25 cellular contexts compared by ENCODE assay signal in the genomic region with DNA sequence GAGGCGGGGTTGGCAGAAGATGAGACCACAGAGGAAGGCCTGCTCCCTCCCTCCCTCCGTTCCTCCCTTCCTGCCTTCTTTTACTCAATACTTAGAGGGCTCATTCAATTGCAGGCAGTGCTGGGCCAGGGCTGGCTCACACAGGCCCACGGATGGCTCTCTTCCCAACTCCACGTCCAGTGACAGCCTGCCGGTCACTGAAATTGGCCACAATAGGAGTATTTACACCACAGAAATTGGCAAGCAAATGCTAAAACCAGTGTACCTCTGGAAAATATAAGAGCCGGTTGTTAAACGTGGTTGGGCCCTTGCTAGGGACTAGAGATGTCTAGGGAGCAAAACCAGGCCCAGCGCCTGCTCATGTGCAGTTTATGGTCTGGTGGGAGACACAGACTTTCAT.
DNase-seq lines count a peak whose midpoint lies in the region; ATAC-seq, FAIRE-seq and TF ChIP-seq lines count a peak whose summit lies in the region.
"Had no signal": no experiment of that assay in that cellular context is flagged by ENCODE, and none has a peak within 500 bp of the region (broad histone marks: within the 10 kb centered on the region; RNA-seq: fewer than 3 reads in every experiment).

No MANE protein-coding gene starts in this region.

- no peaks in the 10 kb centered on the region for H3K9me3 ChIP-seq in HepG2 (ENCODE audit: low read length)
- no peaks in the 10 kb centered on the region for H3K9me3 ChIP-seq in right lobe of liver
- H3K9me3 ChIP-seq: BLaER1, SJSA1 had no signal

- POLR2A ChIA-PET in HepG2 (lab: Yijun Ruan, JAX): no interaction called here

- TF ChIP-seq POLR2A in HepG2 (IDR thresholded peaks at IDR 0.05; ENCODE audit: insufficient read depth in 1 of 2, low read depth in 2 of 2, low read length in 2 of 2) (no peak), right lobe of liver (IDR thresholded peaks at IDR 0.05) (no peak)

- ATAC-seq in HepG2 (peak; percentile 15; the same call in 2 of the 3 replicates), right lobe of liver (no peak), left ventricle myocardium superior (peak; percentile 73), GM21515 (IDR thresholded peaks at IDR 0.05; ENCODE audit: unreplicated experiment) (no peak)
- ATAC-seq: GM23338, HCT116, PC-3 had no signal

- 31% methylated on average over 8 of the region's 8 CpGs for WGBS in HepG2 (ENCODE audit: low lambda C conversion rate)
- WGBS in right lobe of liver (ENCODE audit: insufficient coverage, low coverage, low lambda C conversion rate, missing lambda C conversion rate): 73% methylated on average over 6 of the region's 8 CpGs

- no peaks in the 10 kb centered on the region for H3K79me2 ChIP-seq in HepG2 (ENCODE audit: insufficient read depth, low read length)

- TF ChIP-seq CTCF in HepG2 (CRISPR knock-in tag; IDR thresholded peaks at IDR 0.05) (no peak), right lobe of liver (IDR thresholded peaks at IDR 0.05) (no peak), mesothelial cell of epicardium (IDR thresholded peaks at IDR 0.05; ENCODE audit: unreplicated experiment) (no peak)

- H3K36me3 ChIP-seq in HepG2 (replicated peaks in 1 of 2; ENCODE audit: control insufficient read depth in 1 of 2, insufficient read depth in 2 of 2, low read length in 2 of 2) (no peaks in the 10 kb centered on the region), right lobe of liver (no peaks in the 10 kb centered on the region), H7 (replicated peaks; ENCODE audit: control insufficient read depth, insufficient read depth, low read length) (no peaks in the 10 kb centered on the region)
- H3K36me3 ChIP-seq: BLaER1, SJSA1 had no signal

- BruUV-seq in HepG2 (replicated peaks; lab: Mats Ljungman, UMichigan): no TSS peak

- intact Hi-C loops in HepG2 (cut with micrococcal nuclease; ENCODE audit: unreplicated experiment) (no loop called here), right lobe of liver (cut with DNase I) (no loop called here), left ventricle myocardium superior (cut with micrococcal nuclease) (no loop called here)

- H3K4me1 Mint-ChIP-seq in mesothelial cell of epicardium: peaks cover 17% of the 10 kb centered on the region
- H3K4me1 Mint-ChIP-seq: CD4-positive, CD25-positive, alpha-beta regulatory T cell had no signal

- 0 out of 2 replicates have a peak, but pooled peaks cover 2% of the 10 kb centered on the region for H4K20me1 ChIP-seq in HepG2 (ENCODE audit: insufficient read depth, low read length)
- H4K20me1 ChIP-seq: BLaER1 had no signal

- in situ Hi-C loops in HepG2 (cut with HindIII; ENCODE audit: extremely low pct_ligation_motif_present, low pct_unique_long_range_greater_than_20kb): no loop called here

- H3K27me3 Mint-ChIP-seq in mesothelial cell of epicardium (ENCODE audit: low read depth): no peaks in the 10 kb centered on the region
- H3K27me3 Mint-ChIP-seq: CD4-positive, CD25-positive, alpha-beta regulatory T cell had no signal

- H3K36me3 Mint-ChIP-seq in mesothelial cell of epicardium: no peaks in the 10 kb centered on the region
- H3K36me3 Mint-ChIP-seq: CD4-positive, CD25-positive, alpha-beta regulatory T cell had no signal

- H2AFZ ChIP-seq in HepG2 (ENCODE audit: low read length): no peak overlapping the region
- H2AFZ ChIP-seq: GM23338 had no signal

- no peaks in the 10 kb centered on the region for H3K9me3 Mint-ChIP-seq in mesothelial cell of epicardium
- H3K9me3 Mint-ChIP-seq: GM23338 had no signal

- DNase-seq in HepG2 (ENCODE audit: low spot score) (no peak), right lobe of liver (no peak), left ventricle myocardium superior (peak; percentile 48), mesothelial cell of epicardium (ENCODE audit: low spot score in 2 of 2, unreplicated experiment in 2 of 2) (no peak), AG20443 (ENCODE audit: low spot score) (no peak), DMS114 treated with DMSO at 0.1 percent for 48 hours (lab: John Stamatoyannopoulos, UW; ENCODE audit: unreplicated experiment) (no peak), H7 (no peak)
- DNase-seq: CD4-positive, CD25-positive, alpha-beta regulatory T cell; DMS53; Karpas-422; NCI-H1105; NCI-H1436 treated with DMSO at 0.1 percent for 48 hours; NCI-H187 treated with DMSO at 0.1 percent for 48 hours; NCI-H2171 treated with DMSO at 0.1 percent for 48 hours; NCI-H345; NCI-H524 treated with DMSO at 0.1 percent for 48 hours; NCI-H774; PC-3 had no signal

- H3K4me3 Mint-ChIP-seq in mesothelial cell of epicardium: no peak overlapping the region
- H3K4me3 Mint-ChIP-seq: CD4-positive, CD25-positive, alpha-beta regulatory T cell; GM23338 had no signal

- TF ChIP-seq RAD21 in HepG2 (CRISPR knock-in tag; IDR thresholded peaks at IDR 0.05): no peak

- H3K27ac Mint-ChIP-seq in mesothelial cell of epicardium: peak overlapping the region; percentile 47
- H3K27ac Mint-ChIP-seq: CD4-positive, CD25-positive, alpha-beta regulatory T cell; GM23338 had no signal

- H3K9ac ChIP-seq in HepG2 (ENCODE audit: insufficient read depth, low read depth, low read length): no peak overlapping the region
- H3K9ac ChIP-seq: BLaER1 had no signal

- CTCF ChIA-PET in HepG2 (lab: Yijun Ruan, JAX; ENCODE audit: low intra/inter-chr PET ratio, low total read pairs): no interaction called here

- FAIRE-seq in HepG2 (lab: Jason Lieb, UNC): no peak
- FAIRE-seq: D721Med, GM18507 had no signal

- H3K4me3 ChIP-seq in HepG2 (replicated peaks in 1 of 3; ENCODE audit: insufficient read depth in 1 of 3, low read depth in 2 of 3, low read length in 3 of 3): no peak overlapping the region
- no peak overlapping the region for H3K4me3 ChIP-seq in right lobe of liver
- H3K4me3 ChIP-seq in H7 (ENCODE audit: insufficient read depth, low read depth, low read length): no peak overlapping the region
- H3K4me3 ChIP-seq: BLaER1, GM23338, SJSA1 had no signal

- H3K4me2 ChIP-seq in HepG2 (ENCODE audit: low read depth, low read length): no peak overlapping the region
- H3K4me2 ChIP-seq: BLaER1, GM23338 had no signal

- H3K27ac ChIP-seq in HepG2 (ENCODE audit: extremely low read length, insufficient read depth, low read length) (no peak overlapping the region), right lobe of liver (no peak overlapping the region)
- H3K27ac ChIP-seq: BLaER1, SJSA1 had no signal

- H3K27me3 ChIP-seq in HepG2 (ENCODE audit: control insufficient read depth in 1 of 2, insufficient read depth in 2 of 2, low read length in 2 of 2) (peaks cover 1 to 13% of the 10 kb centered on the region in 2 experiments; a peak in 4 of 5 replicates), right lobe of liver (no peaks in the 10 kb centered on the region), H7 (ENCODE audit: control insufficient read depth, insufficient read depth, low read length) (no peaks in the 10 kb centered on the region)
- H3K27me3 ChIP-seq: BLaER1, SJSA1 had no signal

- H3K4me1 ChIP-seq in HepG2 (ENCODE audit: insufficient read depth, low read length): peaks cover 16% of the 10 kb centered on the region
- H3K4me1 ChIP-seq in right lobe of liver: no peaks in the 10 kb centered on the region
- H3K4me1 ChIP-seq: BLaER1, SJSA1 had no signal

- TF ChIP-seq EP300 in HepG2 (IDR thresholded peaks at IDR 0.05; ENCODE audit: low read depth in 2 of 2, low read length in 2 of 2) (no peak), HepG2 (CRISPR knock-in tag; IDR thresholded peaks at IDR 0.05; ENCODE audit: borderline replicate concordance) (no peak)

TF ChIP-seq in HepG2, 621 proteins besides CTCF, POLR2A, EP300 and RAD21 (continues in another document):
- no peak for TF ChIP-seq MTA3 (CRISPR knock-in tag; IDR thresholded peaks at IDR 0.05)
- TF ChIP-seq, protein P1, sequence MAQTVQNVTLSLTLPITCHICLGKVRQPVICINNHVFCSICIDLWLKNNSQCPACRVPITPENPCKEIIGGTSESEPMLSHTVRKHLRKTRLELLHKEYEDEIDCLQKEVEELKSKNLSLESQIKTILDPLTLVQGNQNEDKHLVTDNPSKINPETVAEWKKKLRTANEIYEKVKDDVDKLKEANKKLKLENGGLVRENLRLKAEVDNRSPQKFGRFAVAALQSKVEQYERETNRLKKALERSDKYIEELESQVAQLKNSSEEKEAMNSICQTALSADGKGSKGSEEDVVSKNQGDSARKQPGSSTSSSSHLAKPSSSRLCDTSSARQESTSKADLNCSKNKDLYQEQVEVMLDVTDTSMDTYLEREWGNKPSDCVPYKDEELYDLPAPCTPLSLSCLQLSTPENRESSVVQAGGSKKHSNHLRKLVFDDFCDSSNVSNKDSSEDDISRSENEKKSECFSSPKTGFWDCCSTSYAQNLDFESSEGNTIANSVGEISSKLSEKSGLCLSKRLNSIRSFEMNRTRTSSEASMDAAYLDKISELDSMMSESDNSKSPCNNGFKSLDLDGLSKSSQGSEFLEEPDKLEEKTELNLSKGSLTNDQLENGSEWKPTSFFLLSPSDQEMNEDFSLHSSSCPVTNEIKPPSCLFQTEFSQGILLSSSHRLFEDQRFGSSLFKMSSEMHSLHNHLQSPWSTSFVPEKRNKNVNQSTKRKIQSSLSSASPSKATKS (CRISPR knock-in tag; IDR thresholded peaks at IDR 0.05): no peak
- TF ChIP-seq PCBP1 (IDR thresholded peaks at IDR 0.05; ENCODE audit: borderline replicate concordance, low read depth, low read length): no peak
- no peak for TF ChIP-seq ZKSCAN5 (CRISPR knock-in tag; IDR thresholded peaks at IDR 0.05)
- TF ChIP-seq, protein P2, sequence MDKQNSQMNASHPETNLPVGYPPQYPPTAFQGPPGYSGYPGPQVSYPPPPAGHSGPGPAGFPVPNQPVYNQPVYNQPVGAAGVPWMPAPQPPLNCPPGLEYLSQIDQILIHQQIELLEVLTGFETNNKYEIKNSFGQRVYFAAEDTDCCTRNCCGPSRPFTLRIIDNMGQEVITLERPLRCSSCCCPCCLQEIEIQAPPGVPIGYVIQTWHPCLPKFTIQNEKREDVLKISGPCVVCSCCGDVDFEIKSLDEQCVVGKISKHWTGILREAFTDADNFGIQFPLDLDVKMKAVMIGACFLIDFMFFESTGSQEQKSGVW (CRISPR knock-in tag; IDR thresholded peaks at IDR 0.05; ENCODE audit: borderline replicate concordance): no peak
- TF ChIP-seq, protein P3, sequence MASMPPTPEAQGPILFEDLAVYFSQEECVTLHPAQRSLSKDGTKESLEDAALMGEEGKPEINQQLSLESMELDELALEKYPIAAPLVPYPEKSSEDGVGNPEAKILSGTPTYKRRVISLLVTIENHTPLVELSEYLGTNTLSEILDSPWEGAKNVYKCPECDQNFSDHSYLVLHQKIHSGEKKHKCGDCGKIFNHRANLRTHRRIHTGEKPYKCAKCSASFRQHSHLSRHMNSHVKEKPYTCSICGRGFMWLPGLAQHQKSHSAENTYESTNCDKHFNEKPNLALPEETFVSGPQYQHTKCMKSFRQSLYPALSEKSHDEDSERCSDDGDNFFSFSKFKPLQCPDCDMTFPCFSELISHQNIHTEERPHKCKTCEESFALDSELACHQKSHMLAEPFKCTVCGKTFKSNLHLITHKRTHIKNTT (CRISPR knock-in tag; IDR thresholded peaks at IDR 0.05): no peak
- TF ChIP-seq MEIS1 (CRISPR knock-in tag; IDR thresholded peaks at IDR 0.05; ENCODE audit: borderline replicate concordance): no peak

Comparison
In these comparisons a context has a peak if more than half of its experiments do, and no peak if none do; other contexts are left out.
1. ATAC-seq: peak in HepG2 (single experiment) and left ventricle myocardium superior (single experiment); none in right lobe of liver (0 of 4) and GM21515 (single experiment).